In genomic region chr19:1860133-1860775, GRCh38 we compare ENCODE assay signal across 8 cellular contexts. TPM values are rescaled to one million over a fixed set of nuclear protein-coding genes. Genes with fewer than 3 reads are reported as not detected.
DNase-seq lines count a peak whose midpoint lies in the region; ATAC-seq and TF ChIP-seq lines count a peak whose summit lies in the region.

No MANE protein-coding gene starts in this region.

- no peak overlapping the region for H3K27ac Mint-ChIP-seq in activated naive CD8-positive, alpha-beta T cell

- H3K27me3 Mint-ChIP-seq in activated naive CD8-positive, alpha-beta T cell, result no peaks in the 10 kb centered on the region

- no peaks in the 10 kb centered on the region for H3K36me3 ChIP-seq in left ventricle myocardium inferior

- TF ChIP-seq CTCF in GM12864 (IDR thresholded peaks at IDR 0.05; ENCODE audit: low read depth, low read length, missing control alignments) (no peak), left ventricle myocardium inferior (IDR thresholded peaks at IDR 0.05; ENCODE audit: borderline replicate concordance) (no peak)

- peaks cover 85% of the 10 kb centered on the region for H3K4me1 ChIP-seq in left ventricle myocardium inferior

- H3K27me3 ChIP-seq in left ventricle myocardium inferior (ENCODE audit: low read depth), result no peaks in the 10 kb centered on the region

- peaks cover 35% of the 10 kb centered on the region for H3K4me1 Mint-ChIP-seq in activated naive CD8-positive, alpha-beta T cell (ENCODE audit: low read depth)

- DNase-seq in GM12864 (ENCODE audit: low read depth) (no peak), NCI-H524 (lab: John Stamatoyannopoulos, UW) (peak; percentile 67 to 78), left ventricle myocardium inferior (no peak)

- H3K27ac ChIP-seq in left ventricle myocardium inferior (replicated peaks), result peak overlapping the region; percentile 36
- peak overlapping the region in 14 of 21 experiments; percentile 6 to 99 (median 87) for H3K27ac ChIP-seq in skin epidermis

- peak overlapping the region; percentile 94 for H3K4me3 Mint-ChIP-seq in activated naive CD8-positive, alpha-beta T cell

- H3K4me3 ChIP-seq in GM12864 (ENCODE audit: low read depth, low read length) (peak overlapping the region; percentile 81), left ventricle myocardium inferior (no peak overlapping the region), skin epidermis (peak overlapping the region in 2 of 7 experiments; percentile 72 to 80)

- ATAC-seq in GM19452 (IDR thresholded peaks at IDR 0.05; ENCODE audit: unreplicated experiment), result no peak
- ATAC-seq in GM18867 (IDR thresholded peaks at IDR 0.05; ENCODE audit: unreplicated experiment), result no peak
- ATAC-seq in GM21717 (IDR thresholded peaks at IDR 0.05; ENCODE audit: unreplicated experiment), result no peak

- H3K9me3 ChIP-seq in left ventricle myocardium inferior (replicated peaks), result no peaks in the 10 kb centered on the region

- intact Hi-C loops in left ventricle myocardium inferior (cut with micrococcal nuclease), result no loop called here

- H3K9me3 Mint-ChIP-seq in activated naive CD8-positive, alpha-beta T cell (ENCODE audit: low read depth), result no peaks in the 10 kb centered on the region

- no peaks in the 10 kb centered on the region for H3K36me3 Mint-ChIP-seq in activated naive CD8-positive, alpha-beta T cell

RNA-seq across cellular contexts. Expression of gene KLF16, which starts 3.1 kb away (rescaled TPM):
- total RNA-seq in left ventricle myocardium inferior, result 6.4 TPM

RNA-seq across cellular contexts. Expression of gene REXO1, which starts 12.0 kb away (rescaled TPM):
- 17.7 TPM for total RNA-seq in left ventricle myocardium inferior

RNA-seq across cellular contexts. Expression of gene ABHD17A, which starts 25.0 kb away (rescaled TPM):
- 55.6 TPM for total RNA-seq in left ventricle myocardium inferior

RNA-seq across cellular contexts. Expression of gene ADAT3, which starts 44.9 kb away (rescaled TPM):
- 1.8 TPM for total RNA-seq in left ventricle myocardium inferior

RNA-seq across cellular contexts. Expression of gene SCAMP4, which starts 44.9 kb away (rescaled TPM):
- 16.2 TPM for total RNA-seq in left ventricle myocardium inferior

Comparison
In these comparisons a context has a peak if more than half of its experiments do, and no peak if none do; other contexts are left out.
1. DNase-seq: peak in NCI-H524 (2 of 2); none in GM12864 (single experiment) and left ventricle myocardium inferior (single experiment).